Comparison of ENCODE assay signal across 22 cellular contexts in genomic region chr1:175168782-175169181, GRCh38. TPM values are rescaled to one million over a fixed set of nuclear protein-coding genes. Genes with fewer than 3 reads are reported as not detected.
DNase-seq lines count a peak whose midpoint lies in the region; ATAC-seq and TF ChIP-seq lines count a peak whose summit lies in the region.
"Had no signal": no experiment of that assay in that cellular context is flagged by ENCODE, and none has a peak within 500 bp of the region (broad histone marks: within the 10 kb centered on the region; RNA-seq: fewer than 3 reads in every experiment).

No MANE protein-coding gene starts in this region.

- H3K9me3 ChIP-seq in naive thymus-derived CD4-positive, alpha-beta T cell (ENCODE audit: control insufficient read depth in 2 of 3, low read length in 3 of 3), result no peaks in the 10 kb centered on the region
- H3K9me3 ChIP-seq: A549, left ventricle myocardium inferior, right lobe of liver, SJCRH30 had no signal

- intact Hi-C loops in activated CD4-positive, alpha-beta T cell treated with anti-CD3 and anti-CD28 coated beads, Interleukin-2, amount 10 ng/mL, durations not matched to agents 24 days and 14 days (cut with micrococcal nuclease), result loop anchor here (2.0 kb wide), 1 partner anchor 20 kb away; no protein-coding TSS in a partner anchor
- intact Hi-C loops in activated CD8-positive, alpha-beta T cell treated with anti-CD3 and anti-CD28 coated beads for 36 hours (cut with micrococcal nuclease), result no loop called here
- intact Hi-C loops in naive thymus-derived CD4-positive, alpha-beta T cell (cut with micrococcal nuclease), result no loop called here

- peaks cover 74% of the 10 kb centered on the region for H3K36me3 Mint-ChIP-seq in activated CD4-positive, alpha-beta T cell treated with anti-CD3 and anti-CD28 coated beads, Interleukin-2, amount 10 ng/mL, durations not matched to agents 24 days and 14 days (ENCODE audit: low read depth)
- H3K36me3 Mint-ChIP-seq in activated CD8-positive, alpha-beta T cell treated with anti-CD3 and anti-CD28 coated beads for 36 hours (ENCODE audit: low read depth), result peaks cover 21% of the 10 kb centered on the region
- H3K36me3 Mint-ChIP-seq in memory B cell, result peaks cover 48% of the 10 kb centered on the region
- H3K36me3 Mint-ChIP-seq in naive thymus-derived CD4-positive, alpha-beta T cell, result peaks cover 23 to 71% (median 40%) of the 10 kb centered on the region in 5 donors

- TF ChIP-seq CTCF in LNCAP (IDR thresholded peaks at IDR 0.05) (peak; percentile 13; the same call in 1 of the 2 replicates), omental fat pad (IDR thresholded peaks at IDR 0.05) (no peak)
- TF ChIP-seq CTCF in activated CD8-positive, alpha-beta T cell treated with anti-CD3 and anti-CD28 coated beads for 36 hours (IDR thresholded peaks at IDR 0.05), result no peak

- no peaks in the 10 kb centered on the region for H3K9me3 Mint-ChIP-seq in activated CD4-positive, alpha-beta T cell treated with anti-CD3 and anti-CD28 coated beads, Interleukin-2, amount 10 ng/mL, durations not matched to agents 24 days and 14 days
- H3K9me3 Mint-ChIP-seq in activated CD8-positive, alpha-beta T cell treated with anti-CD3 and anti-CD28 coated beads for 36 hours, result no peaks in the 10 kb centered on the region
- H3K9me3 Mint-ChIP-seq in memory B cell, result no peaks in the 10 kb centered on the region
- no peaks in the 10 kb centered on the region for H3K9me3 Mint-ChIP-seq in naive thymus-derived CD4-positive, alpha-beta T cell
- H3K9me3 Mint-ChIP-seq: CD14-positive monocyte; stimulated activated naive CD8-positive, alpha-beta T cell treated with anti-CD3 and anti-CD28 coated beads, Interleukin-15, Interleukin-2, amounts not matched to agents 100 ng/mL and 50 ng/mL, for 24 hours; T-helper 2 cell treated with Interferon-gamma antibody and Interleukin-4, amounts not matched to agents 5 μg/mL and 100 μg/mL, for 36 hours had no signal

- peak overlapping the region; percentile 19 for H3K27ac Mint-ChIP-seq in activated CD4-positive, alpha-beta T cell treated with anti-CD3 and anti-CD28 coated beads, Interleukin-2, amount 10 ng/mL, durations not matched to agents 24 days and 14 days
- peak overlapping the region; percentile 14 for H3K27ac Mint-ChIP-seq in activated CD8-positive, alpha-beta T cell treated with anti-CD3 and anti-CD28 coated beads for 36 hours
- H3K27ac Mint-ChIP-seq in memory B cell, result peak overlapping the region; percentile 89
- peak overlapping the region in 2 of 9 donors; percentile 36 to 68 for H3K27ac Mint-ChIP-seq in naive thymus-derived CD4-positive, alpha-beta T cell
- H3K27ac Mint-ChIP-seq: stimulated activated naive CD8-positive, alpha-beta T cell treated with anti-CD3 and anti-CD28 coated beads, Interleukin-15, Interleukin-2, amounts not matched to agents 100 ng/mL and 50 ng/mL, for 24 hours; T-helper 2 cell treated with Interferon-gamma antibody and Interleukin-4, amounts not matched to agents 5 μg/mL and 100 μg/mL, for 36 hours had no signal

- no peaks in the 10 kb centered on the region for H3K27me3 Mint-ChIP-seq in activated CD4-positive, alpha-beta T cell treated with anti-CD3 and anti-CD28 coated beads, Interleukin-2, amount 10 ng/mL, durations not matched to agents 24 days and 14 days
- H3K27me3 Mint-ChIP-seq in activated CD8-positive, alpha-beta T cell treated with anti-CD3 and anti-CD28 coated beads for 36 hours, result no peaks in the 10 kb centered on the region
- no peaks in the 10 kb centered on the region for H3K27me3 Mint-ChIP-seq in memory B cell
- H3K27me3 Mint-ChIP-seq in naive thymus-derived CD4-positive, alpha-beta T cell, result no peaks in the 10 kb centered on the region
- H3K27me3 Mint-ChIP-seq: stimulated activated naive CD8-positive, alpha-beta T cell treated with anti-CD3 and anti-CD28 coated beads, Interleukin-15, Interleukin-2, amounts not matched to agents 100 ng/mL and 50 ng/mL, for 24 hours had no signal

- POLR2A ChIA-PET in activated CD8-positive, alpha-beta T cell treated with anti-CD3 and anti-CD28 coated beads for 36 hours (lab: Charles Lee), result interaction anchor here (0.7 kb wide), 1 partner anchor 13 kb away, joined by 3 read pairs; no protein-coding TSS in a partner anchor
- POLR2A ChIA-PET in naive thymus-derived CD4-positive, alpha-beta T cell (lab: Charles Lee), result interaction anchor here (0.7 kb wide), 1 partner anchor 22 kb away, joined by 3 read pairs; no protein-coding TSS in a partner anchor

- peaks cover 47% of the 10 kb centered on the region for H3K4me1 Mint-ChIP-seq in activated CD4-positive, alpha-beta T cell treated with anti-CD3 and anti-CD28 coated beads, Interleukin-2, amount 10 ng/mL, durations not matched to agents 24 days and 14 days
- peaks cover 36% of the 10 kb centered on the region for H3K4me1 Mint-ChIP-seq in activated CD8-positive, alpha-beta T cell treated with anti-CD3 and anti-CD28 coated beads for 36 hours (ENCODE audit: low read depth)
- peaks cover 40% of the 10 kb centered on the region for H3K4me1 Mint-ChIP-seq in memory B cell
- peaks cover 32 to 66% (median 56%) of the 10 kb centered on the region in 7 donors for H3K4me1 Mint-ChIP-seq in naive thymus-derived CD4-positive, alpha-beta T cell

- peaks cover 0 to 7% of the 10 kb centered on the region in 2 donors for H3K4me1 ChIP-seq in naive thymus-derived CD4-positive, alpha-beta T cell (ENCODE audit: control insufficient read depth in 2 of 2, insufficient read depth in 2 of 2, low read length in 2 of 2)
- H3K4me1 ChIP-seq: A549, right lobe of liver, SJCRH30 had no signal

- peaks cover 14 to 62% (median 14%) of the 10 kb centered on the region in 3 experiments for H3K36me3 ChIP-seq in naive thymus-derived CD4-positive, alpha-beta T cell (ENCODE audit: control insufficient read depth in 2 of 3, insufficient read depth in 3 of 3, low read length in 3 of 3)
- H3K36me3 ChIP-seq: brain microvascular endothelial cell, SJCRH30 had no signal

- no peak overlapping the region for H3K4me3 ChIP-seq in naive thymus-derived CD4-positive, alpha-beta T cell (ENCODE audit: low read length)
- H3K4me3 ChIP-seq: A549, left ventricle myocardium inferior, right lobe of liver, SJCRH30 had no signal

- ATAC-seq in activated CD8-positive, alpha-beta T cell treated with anti-CD3 and anti-CD28 coated beads for 36 hours, result no peak
- ATAC-seq in memory B cell (ENCODE audit: low read depth) (no peak), omental fat pad (ENCODE audit: low FRiP score) (no peak)
- ATAC-seq in naive thymus-derived CD4-positive, alpha-beta T cell, result no peak

- no peak for DNase-seq in activated CD4-positive, alpha-beta T cell treated with anti-CD3 and anti-CD28 coated beads, Interleukin-2, amount 10 ng/mL, durations not matched to agents 24 days and 14 days
- DNase-seq in activated CD4-positive, alpha-beta T cell treated with anti-CD3 and anti-CD28 coated beads, Interleukin-2, amount 50 U/mL, for 48 hours, result no peak
- DNase-seq in activated CD8-positive, alpha-beta T cell treated with anti-CD3 and anti-CD28 coated beads for 36 hours, result no peak
- DNase-seq in memory B cell (ENCODE audit: low spot score in 2 of 2) (no peak), COR-L47 (lab: John Stamatoyannopoulos, UW) (no peak), omental fat pad (ENCODE audit: low spot score) (no peak)
- DNase-seq in naive thymus-derived CD4-positive, alpha-beta T cell, result no peak
- DNase-seq: activated CD4-positive, CD25-positive, alpha-beta regulatory T cell treated with anti-CD3 and anti-CD28 coated beads, Interleukin-2, amount 50 U/mL, for 72 hours; brain microvascular endothelial cell; cortex of kidney; DMS79; GOT3; left ventricle myocardium inferior; NCI-H187 treated with DMSO at 0.1 percent for 48 hours; right lobe of liver; SJCRH30; trophoblast cell had no signal

- no peak overlapping the region for H3K27ac ChIP-seq in naive thymus-derived CD4-positive, alpha-beta T cell (ENCODE audit: low read depth, low read length)
- H3K27ac ChIP-seq: A549, brain microvascular endothelial cell, left ventricle myocardium inferior, right lobe of liver, SJCRH30 had no signal

- CTCF ChIA-PET in activated CD8-positive, alpha-beta T cell treated with anti-CD3 and anti-CD28 coated beads for 36 hours (lab: Charles Lee), result interaction anchor here (1.0 to 7.1 kb wide), 6 partner anchors 10 to 150 kb away, joined by 3 to 34 read pairs (median 6); no protein-coding TSS in a partner anchor
- CTCF ChIA-PET in naive thymus-derived CD4-positive, alpha-beta T cell (lab: Charles Lee), result interaction anchor here (1.9 kb wide), 1 partner anchor 9 kb away, joined by 7 read pairs; no protein-coding TSS in a partner anchor

- H3K4me3 Mint-ChIP-seq in activated CD4-positive, alpha-beta T cell treated with anti-CD3 and anti-CD28 coated beads, Interleukin-2, amount 10 ng/mL, durations not matched to agents 24 days and 14 days, result no peak overlapping the region
- no peak overlapping the region for H3K4me3 Mint-ChIP-seq in activated CD8-positive, alpha-beta T cell treated with anti-CD3 and anti-CD28 coated beads for 36 hours
- no peak overlapping the region for H3K4me3 Mint-ChIP-seq in memory B cell
- no peak overlapping the region for H3K4me3 Mint-ChIP-seq in naive thymus-derived CD4-positive, alpha-beta T cell
- H3K4me3 Mint-ChIP-seq: CD14-positive monocyte; stimulated activated naive CD8-positive, alpha-beta T cell treated with anti-CD3 and anti-CD28 coated beads, Interleukin-15, Interleukin-2, amounts not matched to agents 100 ng/mL and 50 ng/mL, for 24 hours; T-helper 2 cell treated with Interferon-gamma antibody and Interleukin-4, amounts not matched to agents 5 μg/mL and 100 μg/mL, for 36 hours had no signal

- H3K27me3 ChIP-seq in naive thymus-derived CD4-positive, alpha-beta T cell (ENCODE audit: control insufficient read depth in 2 of 2, insufficient read depth in 2 of 2, low read length in 2 of 2), result no peaks in the 10 kb centered on the region
- H3K27me3 ChIP-seq: brain microvascular endothelial cell, right lobe of liver, SJCRH30 had no signal

RNA-seq across cellular contexts. Expression of gene KIAA0040, which starts 23.8 kb away (rescaled TPM):
- 32.6 and 35.4 TPM in 2 replicates for total RNA-seq in activated CD4-positive, alpha-beta T cell treated with anti-CD3 and anti-CD28 coated beads, Interleukin-2, amount 10 ng/mL, durations not matched to agents 24 days and 14 days
- 10 to 100 TPM; 20.8 to 21.1 TPM for total RNA-seq in activated CD8-positive, alpha-beta T cell treated with anti-CD3 and anti-CD28 coated beads for 36 hours
- total RNA-seq in omental fat pad, result 100 to 1,000 TPM in 2 of 4 donors, 10 to 100 TPM in 2; 83.4 to 172 (median 113) TPM
- total RNA-seq in naive thymus-derived CD4-positive, alpha-beta T cell, result 10 to 100 TPM; 21.7 to 88.1 (median 27.0) TPM
- 10 to 100 TPM; 31.7 to 33.0 TPM for polyA plus RNA-seq in naive thymus-derived CD4-positive, alpha-beta T cell
